Comparison of ENCODE assay signal across 23 cellular contexts in genomic region chr2:219296142-219296541, GRCh38. TPM values are rescaled to one million over a fixed set of nuclear protein-coding genes. Genes with fewer than 3 reads are reported as not detected.
"Had no signal": no experiment of that assay in that cellular context is flagged by ENCODE, and none has a peak within 500 bp of the region (broad histone marks: within the 10 kb centered on the region; RNA-seq: fewer than 3 reads in every experiment).

No MANE protein-coding gene starts in this region.

- ATAC-seq: foreskin keratinocyte; left colon; psoas muscle; right cardiac atrium; stimulated activated effector memory CD8-positive, alpha-beta T cell treated with anti-CD3 and anti-CD28 coated beads, Interleukin-12 subunit alpha, Interleukin-12 subunit beta, amount 100 ng/mL, for 72 hours had no signal

- DNase-seq: activated CD4-positive, alpha-beta T cell treated with anti-CD3 and anti-CD28 coated beads, Interleukin-2, amount 50 U/mL, for 4 hours; activated gamma-delta T cell; activated T-cell treated with anti-CD3 and anti-CD28 coated beads, Interleukin-2, amount 50 U/mL, for 1 hour; amygdala; caudate nucleus; foreskin keratinocyte; glutamatergic neuron; hippocampal formation; midbrain; small intestine; stimulated activated CD4-positive, alpha-beta T cell treated with anti-CD3 and anti-CD28 coated beads, Interleukin-4, amount 100 ng/mL, for 1 hour; testis; upper lobe of left lung had no signal

- H3K36me3 Mint-ChIP-seq: activated naive CD8-positive, alpha-beta T cell had no signal

- H3K9me3 Mint-ChIP-seq: stimulated activated effector memory CD8-positive, alpha-beta T cell treated with anti-CD3 and anti-CD28 coated beads, Interleukin-12 subunit alpha, Interleukin-12 subunit beta, amount 100 ng/mL, for 72 hours; T-helper 1 cell treated with Interleukin-12 subunit alpha and Interleukin-12 subunit beta and Interleukin-4 antibody, amounts not matched to agents 30 μg/mL and 1 μg/mL, for 36 hours had no signal

- H3K27ac Mint-ChIP-seq: T-helper 1 cell treated with Interleukin-12 subunit alpha and Interleukin-12 subunit beta and Interleukin-4 antibody, amounts not matched to agents 30 μg/mL and 1 μg/mL, for 36 hours had no signal

- H3K27me3 Mint-ChIP-seq: activated naive CD8-positive, alpha-beta T cell had no signal

- H3K4me3 Mint-ChIP-seq: T-helper 1 cell treated with Interleukin-12 subunit alpha and Interleukin-12 subunit beta and Interleukin-4 antibody, amounts not matched to agents 30 μg/mL and 1 μg/mL, for 36 hours had no signal

RNA-seq across cellular contexts. Expression of gene PTPRN, which starts 13.1 kb away (rescaled TPM):
- total RNA-seq: foreskin keratinocyte had no signal

RNA-seq across cellular contexts. Expression of gene RESP18, which starts 36.4 kb away (rescaled TPM):
- total RNA-seq: epithelial cell of proximal tubule, fibroblast of lung, foreskin keratinocyte, left colon, lung, osteocyte, psoas muscle, right cardiac atrium, upper lobe of left lung had no signal

RNA-seq across cellular contexts. Expression of gene TUBA4B, which starts 43.1 kb away (rescaled TPM):
- total RNA-seq: fibroblast of lung, foreskin keratinocyte, left colon, osteocyte, psoas muscle, right cardiac atrium had no signal
